ENCODE assay signal across 1 cellular context in genomic region chr1:147073062-147073432, GRCh38.
TF ChIP-seq lines count a peak whose summit lies in the region.

No MANE protein-coding gene starts in this region.

TF ChIP-seq in K562, 482 proteins besides CTCF, POLR2A, EP300 and RAD21 (continued from another document):
- TF ChIP-seq PCBP1 (IDR thresholded peaks at IDR 0.05; ENCODE audit: low read depth, low read length, poor library complexity, severe bottlenecking) = no peak
- no peak for TF ChIP-seq ATF1 (CRISPR knock-in tag; IDR thresholded peaks at IDR 0.05)
- no peak for TF ChIP-seq ATF1 (tag; IDR thresholded peaks at IDR 0.05)
- TF ChIP-seq TBP (optimal IDR thresholded peaks at IDR 0.05; ENCODE audit: low read depth, low read length) = peak; percentile 57
- TF ChIP-seq ZNF695 (CRISPR knock-in tag; IDR thresholded peaks at IDR 0.05) = no peak
- TF ChIP-seq POLR2H (tag; IDR thresholded peaks at IDR 0.05; ENCODE audit: low read depth) = peak; percentile 93
- TF ChIP-seq L3MBTL2 (IDR thresholded peaks at IDR 0.05) = no peak
